In the genomic region with DNA sequence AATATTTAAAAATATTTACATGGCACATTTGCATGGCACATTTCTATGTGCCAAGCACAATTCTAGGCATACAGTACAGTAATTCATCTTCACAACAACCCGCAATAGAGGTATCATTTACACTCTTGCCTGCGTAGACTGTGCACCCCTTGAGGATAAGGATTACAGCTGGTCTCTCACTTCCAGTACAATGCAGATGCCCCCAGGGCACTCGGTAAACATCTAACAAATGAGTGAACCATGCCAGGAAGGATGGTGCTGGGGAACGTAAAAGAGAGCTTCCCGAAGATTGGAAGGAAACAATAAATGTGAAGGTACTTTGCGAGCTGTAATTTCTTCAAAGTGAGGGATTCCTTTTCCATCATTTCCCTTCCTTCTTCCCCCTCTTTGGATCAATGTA, we compare ENCODE assay signal across 9 cellular contexts. TPM values are rescaled to one million over a fixed set of nuclear protein-coding genes. Genes with fewer than 3 reads are reported as not detected.
DNase-seq lines count a peak whose midpoint lies in the region; ATAC-seq, FAIRE-seq and TF ChIP-seq lines count a peak whose summit lies in the region.
"Had no signal": no experiment of that assay in that cellular context is flagged by ENCODE, and none has a peak within 500 bp of the region (broad histone marks: within the 10 kb centered on the region; RNA-seq: fewer than 3 reads in every experiment).

No MANE protein-coding gene starts in this region.

- TF ChIP-seq EP300 in GM12878 (IDR thresholded peaks at IDR 0.05; ENCODE audit: borderline replicate concordance in 1 of 2, control insufficient read depth in 1 of 2, low read depth in 2 of 2, low read length in 2 of 2) = no peak

- intact Hi-C loops in GM12878 (cut with micrococcal nuclease; ENCODE audit: unreplicated experiment) = loop anchor here (5.0 kb wide), 1 partner anchor 143 kb away; no protein-coding TSS in a partner anchor
- intact Hi-C loops in thyroid gland (cut with DNase I) = no loop called here

- peak; percentile 72 for FAIRE-seq in GM12878 (lab: Jason Lieb, UNC)

- POLR2A ChIA-PET in GM12878 (lab: Charles Lee) = interaction anchor here (0.9 to 1.8 kb wide), 5 partner anchors 9 to 165 kb away, joined by 3 to 10 read pairs (median 5); a partner anchor contains a TSS

- ATAC-seq in GM12878 (no peak), left lobe of liver (no peak), HG02870 (IDR thresholded peaks at IDR 0.05; ENCODE audit: unreplicated experiment) (no peak)

- peak overlapping the region; percentile 91 for H3K4me3 Mint-ChIP-seq in HFFc6

- H3K4me2 ChIP-seq in GM12878 (ENCODE audit: control insufficient read depth, insufficient read depth) = peak overlapping the region; percentile 100

- TSS peak; percentile 65 for BruUV-seq in GM12878 (replicated peaks; lab: Mats Ljungman, UMichigan)

- DNase-seq in AG09309 (ENCODE audit: low read depth) (no peak), HFFc6 (no peak), GM12878 (ENCODE audit: low read depth, low spot score) (no peak), left lobe of liver (ENCODE audit: low spot score) (no peak), thyroid gland (no peak), COR-L47 (lab: John Stamatoyannopoulos, UW) (no peak)

- H3K27me3 Mint-ChIP-seq in HFFc6 (ENCODE audit: insufficient read depth) = peaks cover 13% of the 10 kb centered on the region

- H3K4me1 ChIP-seq in GM12878 (ENCODE audit: control insufficient read depth, insufficient read depth, low read length) (peaks cover 26% of the 10 kb centered on the region), mucosa of rectum (ENCODE audit: control insufficient read depth in 2 of 2, insufficient read depth in 2 of 2, low read length in 2 of 2) (peaks cover 12 to 18% of the 10 kb centered on the region in 2 donors), thyroid gland (peaks cover 15 to 21% of the 10 kb centered on the region in 2 donors)

- RAD21 ChIA-PET in GM12878 (lab: Charles Lee; ENCODE audit: unreplicated experiment) = interaction anchor here (1.0 to 3.8 kb wide), 6 partner anchors 9 to 142 kb away, joined by 3 to 18 read pairs (median 6); a partner anchor contains a TSS

- H2AFZ ChIP-seq in GM12878 (ENCODE audit: control insufficient read depth, low read depth, low read length) = no peak overlapping the region

- SMC1A ChIA-PET in GM12878 (lab: Charles Lee; ENCODE audit: uncharacterized antibody, unreplicated experiment) = interaction anchor here (0.6 to 8.0 kb wide), 10 partner anchors 9 to 282 kb away, joined by 3 to 57 read pairs (median 3); a partner anchor contains a TSS

- peak overlapping the region; percentile 93 for H3K9ac ChIP-seq in GM12878 (ENCODE audit: control insufficient read depth, insufficient read depth, low read length)
- peak overlapping the region; percentile 80 to 90 for H3K9ac ChIP-seq in mucosa of rectum (ENCODE audit: low read depth in 1 of 2, low read length in 2 of 2)

- H3K36me3 ChIP-seq in GM12878 (ENCODE audit: control insufficient read depth in 2 of 2, insufficient read depth in 2 of 2, low read length in 1 of 2) = peaks cover 15 to 21% of the 10 kb centered on the region in 2 experiments; a peak in 3 of 4 replicates
- H3K36me3 ChIP-seq in mucosa of rectum (ENCODE audit: control insufficient read depth in 2 of 2, insufficient read depth in 2 of 2, low read length in 2 of 2) = peaks cover 32 to 36% of the 10 kb centered on the region in 2 donors
- peaks cover 27 to 35% of the 10 kb centered on the region in 2 donors for H3K36me3 ChIP-seq in thyroid gland

- H3K27me3 ChIP-seq in GM12878 (replicated peaks in 1 of 2; ENCODE audit: control insufficient read depth in 2 of 2, insufficient read depth in 2 of 2, low read length in 1 of 2) (no peaks in the 10 kb centered on the region), mucosa of rectum (ENCODE audit: control insufficient read depth in 2 of 2, insufficient read depth in 2 of 2, low read length in 2 of 2) (no peaks in the 10 kb centered on the region), thyroid gland (no peaks in the 10 kb centered on the region)

- H3K4me1 Mint-ChIP-seq in HFFc6 (ENCODE audit: low read depth) = peaks cover 29% of the 10 kb centered on the region

- no peaks in the 10 kb centered on the region for H3K9me3 Mint-ChIP-seq in HFFc6

- H3K9me3 ChIP-seq in GM12878 (replicated peaks; ENCODE audit: control insufficient read depth, insufficient read depth, low read length) = peaks cover 8% of the 10 kb centered on the region
- H3K9me3 ChIP-seq in mucosa of rectum (ENCODE audit: control insufficient read depth in 2 of 2, low read length in 2 of 2) = no peaks in the 10 kb centered on the region
- H3K9me3 ChIP-seq in thyroid gland = no peaks in the 10 kb centered on the region

- in situ Hi-C loops in GM12878 (cut with MboI) = no loop called here

- WGBS in GM12878 (ENCODE audit: insufficient coverage, insufficient replicate concordance, low lambda C conversion rate, missing lambda C conversion rate) = 50% methylated on average over 6 of the region's 6 CpGs
- 62 to 63% methylated on average over 6 of the region's 6 CpGs for WGBS in thyroid gland, 2 donors

- CTCF ChIA-PET in GM12878 (lab: Yijun Ruan, JAX) = interaction anchor here (0.7 to 11.5 kb wide), 17 partner anchors 8 to 480 kb away, joined by 3 to 135 read pairs (median 4); a partner anchor contains a TSS

- H3K36me3 Mint-ChIP-seq in HFFc6 (ENCODE audit: low read depth) = no peaks in the 10 kb centered on the region

- H3K4me3 ChIP-seq in AG09309 (ENCODE audit: control insufficient read depth, low read depth, low read length) (peak overlapping the region; percentile 65), GM12878 (peak overlapping the region; percentile 86), mucosa of rectum (ENCODE audit: low read length in 2 of 2) (peak overlapping the region; percentile 75 to 95), thyroid gland (replicated peaks in 1 of 3) (peak overlapping the region in 1 of 3 donors; percentile 98)

- H3K79me2 ChIP-seq in GM12878 (ENCODE audit: control insufficient read depth, insufficient read depth, low read length) = peaks cover 34% of the 10 kb centered on the region

- peaks cover 8% of the 10 kb centered on the region for H4K20me1 ChIP-seq in GM12878 (ENCODE audit: control insufficient read depth, insufficient read depth)

- no peak for TF ChIP-seq RAD21 in GM12878 (IDR thresholded peaks at IDR 0.05; ENCODE audit: insufficient read depth, low read depth, low read length)

- H3K27ac ChIP-seq in GM12878 (ENCODE audit: control insufficient read depth, insufficient read depth) = peak overlapping the region; percentile 89
- peak overlapping the region in 1 of 2 donors; percentile 89 for H3K27ac ChIP-seq in mucosa of rectum (ENCODE audit: low read depth in 2 of 2, low read length in 2 of 2)
- no peak overlapping the region for H3K27ac ChIP-seq in thyroid gland

- H3K27ac Mint-ChIP-seq in HFFc6 = peak overlapping the region; percentile 90

- TF ChIP-seq POLR2A in GM12878 (IDR thresholded peaks at IDR 0.05; ENCODE audit: low read depth, low read length) (no peak), thyroid gland (IDR thresholded peaks at IDR 0.05) (no peak)

- TF ChIP-seq CTCF in AG09309 (IDR thresholded peaks at IDR 0.05; ENCODE audit: control insufficient read depth, insufficient read depth, low read depth, low read length, missing control alignments) = no peak
- no peak for TF ChIP-seq CTCF in HFFc6 (IDR thresholded peaks at IDR 0.05)
- no peak for TF ChIP-seq CTCF in GM12878 (IDR thresholded peaks at IDR 0.05 in 2 of 3, conservative IDR thresholded peaks at IDR 0.05 in 1 of 3; ENCODE audit: control insufficient read depth in 2 of 3, extremely low read depth in 1 of 3, insufficient read depth in 1 of 3, low read depth in 3 of 3, low read length in 3 of 3)
- TF ChIP-seq CTCF in thyroid gland (IDR thresholded peaks at IDR 0.05) = no peak

RNA-seq across cellular contexts. Expression of a gene that starts 1.3 kb away (rescaled TPM):
- total RNA-seq in HFFc6 (2021; fragmentation: NEBNext Ultra II Directional; extraction: Animal tissue kit (Norgen Biotek cat#: 25700)) = 10 to 100 TPM; 72.5 to 95.1 (median 89.4) TPM
- total RNA-seq in GM12878 (2013; cell fraction: nucleolus; rRNA removed) = 51.1 and 62.0 TPM in 2 replicates
- total RNA-seq in GM12878 (2014; rRNA removed) (95.6 and 109 TPM in 2 replicates), GM12878 (2014; rRNA removed; fragmentation: Illumina TruSeq; extraction: Trizol) (48.7 and 53.1 TPM in 2 replicates), GM12878 (2021) (165 and 170 TPM in 2 replicates), left lobe of liver (44.9 TPM), thyroid gland (10 to 100 TPM; 38.0 to 94.4 (median 71.5) TPM)
- 57.2 TPM for polyA plus RNA-seq in GM12878 (2011; ENCODE audit: low read depth)
- polyA plus RNA-seq in GM12878 (2011; rRNA removed) (12.9 and 25.6 TPM in 2 replicates), GM12878 (2014; fragmentation: Illumina TruSeq; extraction: Trizol) (109 and 151 TPM in 2 replicates), GM12878 (2014; fragmentation: Nextera tagmentation; extraction: Ambion mirVana) (10 to 100 TPM in 1 of 2 experiments, 1 to 10 TPM in 1; 8.7 to 27.7 TPM), GM12878 (2014; rRNA removed) (74.4 and 88.5 TPM in 2 replicates), GM12878 (2016; fragmentation: Nextera tagmentation; extraction: Ambion mirVana) (10 to 100 TPM; 59.8 to 62.9 TPM)
- 44.9 and 48.1 TPM in 2 replicates for polyA plus RNA-seq in GM12878 (2011; cell fraction: cytosol; rRNA removed)
- polyA plus RNA-seq in GM12878 (2011; cell fraction: nucleus; rRNA removed) = 51.8 and 78.3 TPM in 2 replicates
- polyA plus RNA-seq in GM12878 (2012) = 81.7 and 107 TPM in 2 replicates
- polyA minus RNA-seq in GM12878 (2011; rRNA and poly(A)+ RNA removed) = 20.9 and 45.0 TPM in 2 replicates
- 31.7 and 35.9 TPM in 2 replicates for polyA minus RNA-seq in GM12878 (2011; cell fraction: cytosol; rRNA and poly(A)+ RNA removed)
- polyA minus RNA-seq in GM12878 (2011; cell fraction: nucleus; rRNA and poly(A)+ RNA removed) = 34.9 and 61.6 TPM in 2 replicates

RNA-seq across cellular contexts. Expression of a gene that starts 8.9 kb away (rescaled TPM):
- 100 to 1,000 TPM in 1 of 6 experiments, 10 to 100 TPM in 5; 74.6 to 101 (median 92.5) TPM for total RNA-seq in HFFc6 (2021; fragmentation: NEBNext Ultra II Directional; extraction: Animal tissue kit (Norgen Biotek cat#: 25700))
- 19.0 and 20.8 TPM in 2 replicates for total RNA-seq in GM12878 (2013; cell fraction: nucleolus; rRNA removed)
- 62.8 and 66.8 TPM in 2 replicates for total RNA-seq in GM12878 (2014; rRNA removed)
- 38.3 and 43.3 TPM in 2 replicates for total RNA-seq in GM12878 (2014; rRNA removed; fragmentation: Illumina TruSeq; extraction: Trizol)
- 124 and 128 TPM in 2 replicates for total RNA-seq in GM12878 (2021)
- 52.2 TPM for polyA plus RNA-seq in GM12878 (2011; ENCODE audit: low read depth)
- 8.1 and 25.7 TPM in 2 replicates for polyA plus RNA-seq in GM12878 (2011; rRNA removed)
- polyA plus RNA-seq in GM12878 (2011; cell fraction: cytosol; rRNA removed) = 37.4 and 37.6 TPM in 2 replicates
- 18.8 and 25.3 TPM in 2 replicates for polyA plus RNA-seq in GM12878 (2011; cell fraction: nucleus; rRNA removed)
- 42.7 and 46.8 TPM in 2 replicates for polyA plus RNA-seq in GM12878 (2012)
- polyA plus RNA-seq in GM12878 (2014; fragmentation: Illumina TruSeq; extraction: Trizol) = 73.9 and 115 TPM in 2 replicates
- polyA plus RNA-seq in GM12878 (2014; fragmentation: Nextera tagmentation; extraction: Ambion mirVana) = 10 to 100 TPM; 21.9 to 52.9 TPM
- 104 and 117 TPM in 2 replicates for polyA plus RNA-seq in GM12878 (2014; rRNA removed)
- 100 to 1,000 TPM; 179 to 199 TPM for polyA plus RNA-seq in GM12878 (2016; fragmentation: Nextera tagmentation; extraction: Ambion mirVana)
- polyA minus RNA-seq in GM12878 (2011; rRNA and poly(A)+ RNA removed) = 15.6 and 17.1 TPM in 2 replicates
- 8.0 and 8.4 TPM in 2 replicates for polyA minus RNA-seq in GM12878 (2011; cell fraction: cytosol; rRNA and poly(A)+ RNA removed)
- polyA minus RNA-seq in GM12878 (2011; cell fraction: nucleus; rRNA and poly(A)+ RNA removed) = 4.8 and 7.1 TPM in 2 replicates
- 36.9 TPM for total RNA-seq in left lobe of liver
- total RNA-seq in thyroid gland = 100 to 1,000 TPM in 2 of 4 donors, 10 to 100 TPM in 2; 61.9 to 105 (median 96.0) TPM

RNA-seq across cellular contexts. Expression of a gene that starts 19.2 kb away (rescaled TPM):
- total RNA-seq in HFFc6 (2021; fragmentation: NEBNext Ultra II Directional; extraction: Animal tissue kit (Norgen Biotek cat#: 25700)) = 10 to 100 TPM; 23.8 to 32.2 (median 26.9) TPM
- total RNA-seq in GM12878 (2013; cell fraction: nucleolus; rRNA removed) = 7.0 and 7.3 TPM in 2 replicates
- 6.4 and 14.1 TPM in 2 replicates for total RNA-seq in GM12878 (2014; rRNA removed)
- 4.1 and 5.6 TPM in 2 replicates for total RNA-seq in GM12878 (2014; rRNA removed; fragmentation: Illumina TruSeq; extraction: Trizol)
- total RNA-seq in GM12878 (2021) = 16.0 and 25.0 TPM in 2 replicates
- polyA plus RNA-seq in GM12878 (2011; ENCODE audit: low read depth) = 2.7 TPM
- polyA plus RNA-seq in GM12878 (2011; rRNA removed) = 0.56 and 0.78 TPM in 2 replicates
- 0.64 and 1.3 TPM in 2 replicates for polyA plus RNA-seq in GM12878 (2011; cell fraction: cytosol; rRNA removed)
- polyA plus RNA-seq in GM12878 (2011; cell fraction: nucleus; rRNA removed) = 16.2 and 17.6 TPM in 2 replicates
- 4.8 and 9.3 TPM in 2 replicates for polyA plus RNA-seq in GM12878 (2012)
- polyA plus RNA-seq in GM12878 (2014; fragmentation: Illumina TruSeq; extraction: Trizol) = 1.5 and 1.7 TPM in 2 replicates
- under 1 TPM; 0.16 to 0.79 TPM for polyA plus RNA-seq in GM12878 (2014; fragmentation: Nextera tagmentation; extraction: Ambion mirVana)
- polyA plus RNA-seq in GM12878 (2014; rRNA removed) = 9.9 and 14.6 TPM in 2 replicates
- 1 to 10 TPM; 3.4 to 5.2 TPM for polyA plus RNA-seq in GM12878 (2016; fragmentation: Nextera tagmentation; extraction: Ambion mirVana)
- 0.22 and 3.0 TPM in 2 replicates for polyA minus RNA-seq in GM12878 (2011; rRNA and poly(A)+ RNA removed)
- 2.8 and 5.9 TPM in 2 replicates for polyA minus RNA-seq in GM12878 (2011; cell fraction: cytosol; rRNA and poly(A)+ RNA removed)
- 4.1 and 4.7 TPM in 2 replicates for polyA minus RNA-seq in GM12878 (2011; cell fraction: nucleus; rRNA and poly(A)+ RNA removed)
- 2.1 TPM for total RNA-seq in left lobe of liver
- total RNA-seq in thyroid gland = 1 to 10 TPM; 3.3 to 8.3 (median 3.9) TPM

RNA-seq across cellular contexts. Expression of a gene that starts 37.7 kb away (rescaled TPM):
- total RNA-seq in HFFc6 (2021; fragmentation: NEBNext Ultra II Directional; extraction: Animal tissue kit (Norgen Biotek cat#: 25700)) = under 1 TPM in 3 of 6 experiments, not detected in 3; 0.13 to 0.30 (median 0.29) TPM
- total RNA-seq in GM12878 (2013; cell fraction: nucleolus; rRNA removed) = not detected in 2 replicates
- total RNA-seq in GM12878 (2014; rRNA removed) (not detected in 2 replicates), GM12878 (2014; rRNA removed; fragmentation: Illumina TruSeq; extraction: Trizol) (not detected in 2 replicates), GM12878 (2021) (not detected in 2 replicates), left lobe of liver (not detected), thyroid gland (not detected)
- polyA plus RNA-seq in GM12878 (2011; ENCODE audit: low read depth) = not detected
- polyA plus RNA-seq in GM12878 (2011; rRNA removed) (not detected in 2 replicates), GM12878 (2014; fragmentation: Illumina TruSeq; extraction: Trizol) (not detected in 2 replicates), GM12878 (2014; fragmentation: Nextera tagmentation; extraction: Ambion mirVana) (not detected), GM12878 (2014; rRNA removed) (not detected in 2 replicates), GM12878 (2016; fragmentation: Nextera tagmentation; extraction: Ambion mirVana) (not detected)
- polyA plus RNA-seq in GM12878 (2011; cell fraction: cytosol; rRNA removed) = not detected in 2 replicates
- polyA plus RNA-seq in GM12878 (2011; cell fraction: nucleus; rRNA removed) = not detected in 2 replicates
- not detected in 2 replicates for polyA plus RNA-seq in GM12878 (2012)
- polyA minus RNA-seq in GM12878 (2011; rRNA and poly(A)+ RNA removed) = not detected in 2 replicates
- polyA minus RNA-seq in GM12878 (2011; cell fraction: cytosol; rRNA and poly(A)+ RNA removed) = not detected in 2 replicates
- not detected in 2 replicates for polyA minus RNA-seq in GM12878 (2011; cell fraction: nucleus; rRNA and poly(A)+ RNA removed)
- total RNA-seq: myocyte had no signal

RNA-seq across cellular contexts. Expression of a gene that starts 46.9 kb away (rescaled TPM):
- total RNA-seq in HFFc6 (2021; fragmentation: NEBNext Ultra II Directional; extraction: Animal tissue kit (Norgen Biotek cat#: 25700)) = 1 to 10 TPM; 2.7 to 6.6 (median 3.4) TPM
- total RNA-seq in GM12878 (2013; cell fraction: nucleolus; rRNA removed) = 203 and 205 TPM in 2 replicates
- total RNA-seq in GM12878 (2014; rRNA removed) (71.3 and 83.5 TPM in 2 replicates), GM12878 (2014; rRNA removed; fragmentation: Illumina TruSeq; extraction: Trizol) (51.5 and 56.3 TPM in 2 replicates), GM12878 (2021) (93.3 and 102 TPM in 2 replicates), left lobe of liver (8.8 TPM), thyroid gland (10 to 100 TPM in 2 of 4 donors, 1 to 10 TPM in 2; 6.3 to 16.5 (median 8.9) TPM)
- 36.2 TPM for polyA plus RNA-seq in GM12878 (2011; ENCODE audit: low read depth)
- polyA plus RNA-seq in GM12878 (2011; rRNA removed) (18.2 and 44.9 TPM in 2 replicates), GM12878 (2014; fragmentation: Illumina TruSeq; extraction: Trizol) (11.7 and 54.8 TPM in 2 replicates), GM12878 (2014; fragmentation: Nextera tagmentation; extraction: Ambion mirVana) (10 to 100 TPM; 17.7 to 55.4 TPM), GM12878 (2014; rRNA removed) (71.9 and 83.8 TPM in 2 replicates), GM12878 (2016; fragmentation: Nextera tagmentation; extraction: Ambion mirVana) (10 to 100 TPM; 53.4 to 57.7 TPM)
- 55.8 and 65.2 TPM in 2 replicates for polyA plus RNA-seq in GM12878 (2011; cell fraction: cytosol; rRNA removed)
- 80.5 and 92.2 TPM in 2 replicates for polyA plus RNA-seq in GM12878 (2011; cell fraction: nucleus; rRNA removed)
- polyA plus RNA-seq in GM12878 (2012) = 90.2 and 104 TPM in 2 replicates
- polyA minus RNA-seq in GM12878 (2011; rRNA and poly(A)+ RNA removed) = 99.9 and 126 TPM in 2 replicates
- polyA minus RNA-seq in GM12878 (2011; cell fraction: cytosol; rRNA and poly(A)+ RNA removed) = 50.8 and 65.5 TPM in 2 replicates
- 57.2 and 89.6 TPM in 2 replicates for polyA minus RNA-seq in GM12878 (2011; cell fraction: nucleus; rRNA and poly(A)+ RNA removed)
